In the genomic region with DNA sequence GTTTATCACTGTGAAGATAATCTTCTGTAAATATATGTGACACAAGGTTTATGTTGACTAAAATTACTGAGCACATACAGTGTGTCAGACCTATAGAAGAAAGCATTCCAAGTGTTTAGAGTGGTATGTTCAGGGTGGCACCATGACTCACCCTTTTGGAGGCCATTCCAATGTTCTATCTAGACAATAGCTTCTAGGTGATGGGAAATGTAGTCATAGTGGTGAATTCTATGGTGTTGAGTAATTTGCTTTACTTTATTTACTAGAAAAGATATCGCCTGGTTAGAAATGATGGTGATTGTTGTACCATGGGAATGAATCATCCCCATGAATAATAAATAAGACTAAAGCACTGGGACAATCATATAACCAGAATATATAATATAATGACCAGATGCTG, we compare ENCODE assay signal across 28 cellular contexts.
A peak's percentile ranks its signal among the peaks of the same experiment; 100 is the strongest.
DNase-seq lines count a peak whose midpoint lies in the region; ATAC-seq, FAIRE-seq and TF ChIP-seq lines count a peak whose summit lies in the region.
"Had no signal": no experiment of that assay in that cellular context is flagged by ENCODE, and none has a peak within 500 bp of the region (broad histone marks: within the 10 kb centered on the region; RNA-seq: fewer than 3 reads in every experiment).

No MANE protein-coding gene starts in this region.

- H3K27me3 ChIP-seq in PC-3 (ENCODE audit: low read length) (no peaks in the 10 kb centered on the region), RWPE2 (ENCODE audit: insufficient read depth, poor library complexity, severe bottlenecking) (no peaks in the 10 kb centered on the region)
- H3K27me3 ChIP-seq: BE2C, BLaER1 had no signal

- POLR2A ChIA-PET in PC-3 (lab: Charles Lee; ENCODE audit: unreplicated experiment): no interaction called here
- POLR2A ChIA-PET in activated CD4-positive, alpha-beta T cell treated with anti-CD3 and anti-CD28 coated beads for 36 hours (lab: Charles Lee): no interaction called here

- H3K27ac Mint-ChIP-seq in activated CD4-positive, alpha-beta T cell treated with anti-CD3 and anti-CD28 coated beads for 36 hours: no peak overlapping the region
- H3K27ac Mint-ChIP-seq: CD14-positive monocyte; CD4-positive, alpha-beta memory T cell; CD4-positive, CD25-positive, alpha-beta regulatory T cell; CD8-positive, alpha-beta memory T cell had no signal

- TF ChIP-seq CTCF in PC-3 (conservative IDR thresholded peaks at IDR 0.05; ENCODE audit: low read depth, low read length): no peak
- TF ChIP-seq CTCF in RWPE2 (IDR thresholded peaks at IDR 0.05; ENCODE audit: poor library complexity, severe bottlenecking): no peak
- no peak for TF ChIP-seq CTCF in epithelial cell of esophagus (IDR thresholded peaks at IDR 0.05; ENCODE audit: insufficient read depth, low read depth, low read length, missing control alignments)
- TF ChIP-seq CTCF in kidney (IDR thresholded peaks at IDR 0.05; ENCODE audit: borderline replicate concordance, extremely low read depth, insufficient read depth): no peak

- no peaks in the 10 kb centered on the region for H3F3A ChIP-seq in PC-3 (ENCODE audit: low read length, unreplicated experiment)

- no peaks in the 10 kb centered on the region for H3K4me1 Mint-ChIP-seq in activated CD4-positive, alpha-beta T cell treated with anti-CD3 and anti-CD28 coated beads for 36 hours
- H3K4me1 Mint-ChIP-seq: CD14-positive monocyte; CD4-positive, alpha-beta memory T cell; CD4-positive, CD25-positive, alpha-beta regulatory T cell; CD8-positive, alpha-beta memory T cell had no signal

- intact Hi-C loops in PC-3 (cut with micrococcal nuclease) (no loop called here), kidney (cut with DNase I) (no loop called here)
- intact Hi-C loops in activated CD4-positive, alpha-beta T cell treated with anti-CD3 and anti-CD28 coated beads for 36 hours (cut with DNase I, micrococcal nuclease): no loop called here

- no TSS peak for BruUV-seq in PC-3 (replicated peaks; lab: Mats Ljungman, UMichigan)

- FAIRE-seq in kidney (lab: Jason Lieb, UNC): no peak
- FAIRE-seq: A204.1, GM12878, GM12892, GM18507 had no signal

- no peak overlapping the region for H3K4me3 Mint-ChIP-seq in activated CD4-positive, alpha-beta T cell treated with anti-CD3 and anti-CD28 coated beads for 36 hours
- H3K4me3 Mint-ChIP-seq: CD14-positive monocyte; CD4-positive, alpha-beta memory T cell; CD4-positive, CD25-positive, alpha-beta regulatory T cell; CD8-positive, alpha-beta memory T cell had no signal

- H3K36me3 ChIP-seq in PC-3 (ENCODE audit: low read depth, low read length): no peaks in the 10 kb centered on the region
- H3K36me3 ChIP-seq in RWPE2 (ENCODE audit: low read depth): no peaks in the 10 kb centered on the region
- no peaks in the 10 kb centered on the region for H3K36me3 ChIP-seq in kidney (ENCODE audit: control insufficient read depth in 1 of 2, insufficient read depth in 2 of 2, low read length in 2 of 2)
- H3K36me3 ChIP-seq: BE2C, BLaER1 had no signal

- H3K4me2 ChIP-seq in PC-3 (ENCODE audit: low read length): no peak overlapping the region
- H3K4me2 ChIP-seq: BLaER1 had no signal

- H3K9me3 ChIP-seq in PC-3 (ENCODE audit: low read length): 0 out of 2 replicates have a peak, but pooled peaks cover 4% of the 10 kb centered on the region
- H3K9me3 ChIP-seq in RWPE2 (ENCODE audit: severe bottlenecking): no peaks in the 10 kb centered on the region
- no peaks in the 10 kb centered on the region for H3K9me3 ChIP-seq in kidney (ENCODE audit: control insufficient read depth in 1 of 2, low read length in 2 of 2)
- H3K9me3 ChIP-seq: BE2C, BLaER1 had no signal

- H4K20me1 ChIP-seq in PC-3 (ENCODE audit: low read length): no peaks in the 10 kb centered on the region
- H4K20me1 ChIP-seq: BLaER1 had no signal

- no peaks in the 10 kb centered on the region for H3K27me3 Mint-ChIP-seq in activated CD4-positive, alpha-beta T cell treated with anti-CD3 and anti-CD28 coated beads for 36 hours
- H3K27me3 Mint-ChIP-seq: CD4-positive, alpha-beta memory T cell; CD4-positive, CD25-positive, alpha-beta regulatory T cell; CD8-positive, alpha-beta memory T cell had no signal

- no peaks in the 10 kb centered on the region for H3K79me2 ChIP-seq in PC-3 (ENCODE audit: low read length)

- peak; percentile 65 for ATAC-seq in PC-3
- ATAC-seq in RWPE2 (ENCODE audit: low read depth): peak; percentile 17; the same call in 1 of the 3 replicates
- ATAC-seq in activated CD4-positive, alpha-beta T cell treated with anti-CD3 and anti-CD28 coated beads for 36 hours: no peak
- no peak for ATAC-seq in GM21528 (IDR thresholded peaks at IDR 0.05; ENCODE audit: low FRiP score, unreplicated experiment)
- no peak for ATAC-seq in GM19395 (IDR thresholded peaks at IDR 0.05; ENCODE audit: unreplicated experiment)
- ATAC-seq: GM12878 had no signal

- H3K9me3 Mint-ChIP-seq in activated CD4-positive, alpha-beta T cell treated with anti-CD3 and anti-CD28 coated beads for 36 hours (ENCODE audit: low read depth): peaks cover 17% of the 10 kb centered on the region

- peak overlapping the region; percentile 71 for H3K27ac ChIP-seq in PC-3 (ENCODE audit: low read length)
- no peak overlapping the region for H3K27ac ChIP-seq in RWPE2 (ENCODE audit: poor library complexity, severe bottlenecking)
- no peak overlapping the region for H3K27ac ChIP-seq in kidney (ENCODE audit: low read depth in 2 of 2, low read length in 2 of 2)
- H3K27ac ChIP-seq: BLaER1 had no signal

- peaks cover 8% of the 10 kb centered on the region for H3K4me1 ChIP-seq in PC-3 (ENCODE audit: insufficient read depth, low read length)
- no peaks in the 10 kb centered on the region for H3K4me1 ChIP-seq in RWPE2 (ENCODE audit: insufficient read depth, poor library complexity, severe bottlenecking)
- H3K4me1 ChIP-seq in kidney (ENCODE audit: control insufficient read depth in 1 of 2, insufficient read depth in 1 of 2, low read depth in 1 of 2, low read length in 2 of 2): no peaks in the 10 kb centered on the region
- H3K4me1 ChIP-seq: BE2C, BLaER1 had no signal

- CTCF ChIA-PET in PC-3 (lab: Charles Lee): no interaction called here
- CTCF ChIA-PET in activated CD4-positive, alpha-beta T cell treated with anti-CD3 and anti-CD28 coated beads for 36 hours (lab: Charles Lee): no interaction called here

- H3K9me2 ChIP-seq in PC-3 (replicated peaks; ENCODE audit: low read length): no peaks in the 10 kb centered on the region

- no peaks in the 10 kb centered on the region for H3K36me3 Mint-ChIP-seq in activated CD4-positive, alpha-beta T cell treated with anti-CD3 and anti-CD28 coated beads for 36 hours (ENCODE audit: low read depth)
- H3K36me3 Mint-ChIP-seq: CD14-positive monocyte; CD4-positive, alpha-beta memory T cell; CD4-positive, CD25-positive, alpha-beta regulatory T cell; CD8-positive, alpha-beta memory T cell had no signal

- H3K4me3 ChIP-seq in PC-3 (ENCODE audit: low read length): no peak overlapping the region
- no peak overlapping the region for H3K4me3 ChIP-seq in RWPE2 (ENCODE audit: severe bottlenecking)
- no peak overlapping the region for H3K4me3 ChIP-seq in epithelial cell of esophagus (ENCODE audit: low read length)
- H3K4me3 ChIP-seq in kidney (ENCODE audit: low read length in 2 of 2): no peak overlapping the region
- H3K4me3 ChIP-seq: BLaER1, GM12878 had no signal

- DNase-seq in PC-3 (peak; percentile 92), RWPE2 (ENCODE audit: low spot score) (no peak), epithelial cell of esophagus (ENCODE audit: low read depth) (peak; percentile 10), kidney (no peak)
- DNase-seq in activated CD4-positive, alpha-beta T cell treated with anti-CD3 and anti-CD28 coated beads for 36 hours: no peak
- DNase-seq: 8988T; ACHN; BE2C; C1 segment of cervical spinal cord; CD4-positive, alpha-beta memory T cell; CD4-positive, CD25-positive, alpha-beta regulatory T cell; CD8-positive, alpha-beta memory T cell; COR-L47; DMS 273 treated with DMSO at 0.1 percent for 48 hours; DMS153; DMS53; DMS79; DND-41; EL; GDM1 had no signal

- H2AFZ ChIP-seq in PC-3 (ENCODE audit: low read length): no peak overlapping the region

- H3K9ac ChIP-seq in PC-3 (ENCODE audit: low read length): no peak overlapping the region
- no peak overlapping the region for H3K9ac ChIP-seq in kidney (ENCODE audit: low read length in 2 of 2)
- H3K9ac ChIP-seq: BLaER1 had no signal

Comparison
In these comparisons a context has a peak if more than half of its experiments do, and no peak if none do; other contexts are left out.
1. ATAC-seq: peak in PC-3 (single experiment) and RWPE2 (single experiment); none in activated CD4-positive, alpha-beta T cell treated with anti-CD3 and anti-CD28 coated beads for 36 hours (single experiment), GM21528 (single experiment) and GM19395 (single experiment).
2. DNase-seq: peak in PC-3 (single experiment) and epithelial cell of esophagus (single experiment); none in RWPE2 (single experiment), activated CD4-positive, alpha-beta T cell treated with anti-CD3 and anti-CD28 coated beads for 36 hours (single experiment) and kidney (single experiment).